ENCODE assay signal across 11 cellular contexts in the genomic region with DNA sequence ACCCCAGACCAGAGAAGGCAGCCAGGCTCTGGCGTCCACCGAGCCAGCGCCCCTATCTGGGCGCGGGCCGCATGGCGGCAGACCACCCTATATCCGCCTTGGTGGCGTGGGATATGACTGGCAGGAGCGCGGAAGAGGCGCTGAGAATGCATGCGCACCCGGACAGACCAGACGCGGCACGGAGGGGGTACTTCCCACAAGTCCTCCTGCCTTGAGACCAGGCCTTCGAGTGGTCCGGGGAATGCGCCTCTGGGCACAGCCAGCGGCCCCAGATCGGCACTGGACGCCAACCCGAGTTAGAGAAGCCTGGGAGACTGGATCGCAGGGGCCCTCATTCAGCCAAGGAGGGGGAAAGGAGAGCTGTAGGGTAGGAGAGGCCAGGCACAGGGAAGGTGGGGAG. TPM values are rescaled to one million over a fixed set of nuclear protein-coding genes. Genes with fewer than 3 reads are reported as not detected.
DNase-seq lines count a peak whose midpoint lies in the region; ATAC-seq and TF ChIP-seq lines count a peak whose summit lies in the region.
"Had no signal": no experiment of that assay in that cellular context is flagged by ENCODE, and none has a peak within 500 bp of the region (broad histone marks: within the 10 kb centered on the region; RNA-seq: fewer than 3 reads in every experiment).

No MANE protein-coding gene starts in this region.

- peaks cover 13% of the 10 kb centered on the region for H3K4me1 Mint-ChIP-seq in activated CD4-positive, alpha-beta T cell treated with anti-CD3 and anti-CD28 coated beads, Interleukin-2, amount 10 ng/mL, durations not matched to agents 24 days and 14 days
- peaks cover 19 to 32% (median 23%) of the 10 kb centered on the region in 3 donors for H3K4me1 Mint-ChIP-seq in T-cell

- H3K9me3 ChIP-seq in iPS-18c (ENCODE audit: control insufficient read depth, insufficient read depth, low read length) = peaks cover 3% of the 10 kb centered on the region
- no peaks in the 10 kb centered on the region for H3K9me3 ChIP-seq in psoas muscle
- H3K9me3 ChIP-seq: ascending aorta had no signal

- peak in 1 of 4 experiments; percentile 8 for ATAC-seq in T-cell (replicated peaks in 1 of 4)
- ATAC-seq in psoas muscle = peak; percentile 8 to 31 (median 14)
- no peak for ATAC-seq in HG03039 (IDR thresholded peaks at IDR 0.05; ENCODE audit: unreplicated experiment)

- peaks cover 67% of the 10 kb centered on the region for H3K27me3 Mint-ChIP-seq in activated CD4-positive, alpha-beta T cell treated with anti-CD3 and anti-CD28 coated beads, Interleukin-2, amount 10 ng/mL, durations not matched to agents 24 days and 14 days
- peaks cover 45 to 72% of the 10 kb centered on the region in 2 donors for H3K27me3 Mint-ChIP-seq in T-cell

- H3K4me1 ChIP-seq in psoas muscle = peaks cover 13% of the 10 kb centered on the region

- POLR2A ChIA-PET in T-cell (lab: Charles Lee) = no interaction called here

- no peak for TF ChIP-seq CTCF in psoas muscle (IDR thresholded peaks at IDR 0.05)

- no peaks in the 10 kb centered on the region for H3K9me3 Mint-ChIP-seq in activated CD4-positive, alpha-beta T cell treated with anti-CD3 and anti-CD28 coated beads, Interleukin-2, amount 10 ng/mL, durations not matched to agents 24 days and 14 days
- H3K9me3 Mint-ChIP-seq in T-cell = no peaks in the 10 kb centered on the region

- H3K4me3 ChIP-seq in iPS-18c (ENCODE audit: insufficient read depth, low read depth, low read length) (peak overlapping the region; percentile 51), psoas muscle (no peak overlapping the region)

- H3K4me3 Mint-ChIP-seq in activated CD4-positive, alpha-beta T cell treated with anti-CD3 and anti-CD28 coated beads, Interleukin-2, amount 10 ng/mL, durations not matched to agents 24 days and 14 days = peak overlapping the region; percentile 10
- peak overlapping the region in 2 of 3 donors; percentile 70 to 78 for H3K4me3 Mint-ChIP-seq in T-cell

- 7 to 12% (median 8%) methylated on average over 24 to 25 of the region's 25 CpGs for WGBS in psoas muscle, 3 donors

- intact Hi-C loops in activated CD4-positive, alpha-beta T cell treated with anti-CD3 and anti-CD28 coated beads, Interleukin-2, amount 10 ng/mL, durations not matched to agents 24 days and 14 days (cut with micrococcal nuclease) = loop anchor here (1.0 to 5.0 kb wide), 3 partner anchors 14 to 170 kb away; no protein-coding TSS in a partner anchor
- intact Hi-C loops in psoas muscle (cut with DNase I) = loop anchor here (2.0 to 5.0 kb wide), 2 partner anchors 81 to 170 kb away; no protein-coding TSS in a partner anchor

- H3K27me3 ChIP-seq in psoas muscle (ENCODE audit: insufficient read depth in 3 of 3, low read length in 2 of 3) = peaks cover 3 to 72% (median 38%) of the 10 kb centered on the region in 3 donors

- CTCF ChIA-PET in T-cell (lab: Charles Lee) = interaction anchor here in 1 of 2 donors (1.0 kb wide), 1 partner anchor 80 kb away, joined by 3 read pairs; no protein-coding TSS in a partner anchor

- no peak for DNase-seq in activated CD4-positive, alpha-beta T cell treated with anti-CD3 and anti-CD28 coated beads, Interleukin-2, amount 10 ng/mL, durations not matched to agents 24 days and 14 days
- no peak for DNase-seq in activated CD4-positive, alpha-beta T cell treated with anti-CD3 and anti-CD28 coated beads for 1 hour
- no peak for DNase-seq in T-cell
- DNase-seq in psoas muscle = no peak
- no peak for DNase-seq in iPS-NIHi11 (ENCODE audit: low spot score)
- no peak for DNase-seq in EL

- no peak overlapping the region for H3K27ac ChIP-seq in psoas muscle
- H3K27ac ChIP-seq: ascending aorta had no signal

- peaks cover 3% of the 10 kb centered on the region for H3K36me3 Mint-ChIP-seq in activated CD4-positive, alpha-beta T cell treated with anti-CD3 and anti-CD28 coated beads, Interleukin-2, amount 10 ng/mL, durations not matched to agents 24 days and 14 days (ENCODE audit: low read depth)
- no peaks in the 10 kb centered on the region for H3K36me3 Mint-ChIP-seq in T-cell

- peak overlapping the region; percentile 63 for H3K27ac Mint-ChIP-seq in activated CD4-positive, alpha-beta T cell treated with anti-CD3 and anti-CD28 coated beads, Interleukin-2, amount 10 ng/mL, durations not matched to agents 24 days and 14 days
- no peak overlapping the region for H3K27ac Mint-ChIP-seq in T-cell

- no peaks in the 10 kb centered on the region for H3K36me3 ChIP-seq in psoas muscle (ENCODE audit: insufficient read depth in 1 of 2, low read depth in 1 of 2)
- H3K36me3 ChIP-seq: ascending aorta had no signal

RNA-seq across cellular contexts. Expression of a gene that starts 2.5 kb away (rescaled TPM):
- total RNA-seq in activated CD4-positive, alpha-beta T cell treated with anti-CD3 and anti-CD28 coated beads, Interleukin-2, amount 10 ng/mL, durations not matched to agents 24 days and 14 days = not detected in 2 replicates
- total RNA-seq in T-cell (not detected), psoas muscle (under 1 TPM in 3 of 4 donors, not detected in 1; 0.13 to 0.26 (median 0.20) TPM)
- under 1 TPM; 0.01 to 0.04 (median 0.01) TPM for polyA plus RNA-seq in psoas muscle
- total RNA-seq: endothelial cell of umbilical vein; T-helper 2 cell treated with Interferon-gamma antibody and Interleukin-4, amounts not matched to agents 100 ng/mL and 5 ng/mL, for 36 hours had no signal
- polyA plus RNA-seq: endothelial cell of umbilical vein had no signal
